In the genomic region with DNA sequence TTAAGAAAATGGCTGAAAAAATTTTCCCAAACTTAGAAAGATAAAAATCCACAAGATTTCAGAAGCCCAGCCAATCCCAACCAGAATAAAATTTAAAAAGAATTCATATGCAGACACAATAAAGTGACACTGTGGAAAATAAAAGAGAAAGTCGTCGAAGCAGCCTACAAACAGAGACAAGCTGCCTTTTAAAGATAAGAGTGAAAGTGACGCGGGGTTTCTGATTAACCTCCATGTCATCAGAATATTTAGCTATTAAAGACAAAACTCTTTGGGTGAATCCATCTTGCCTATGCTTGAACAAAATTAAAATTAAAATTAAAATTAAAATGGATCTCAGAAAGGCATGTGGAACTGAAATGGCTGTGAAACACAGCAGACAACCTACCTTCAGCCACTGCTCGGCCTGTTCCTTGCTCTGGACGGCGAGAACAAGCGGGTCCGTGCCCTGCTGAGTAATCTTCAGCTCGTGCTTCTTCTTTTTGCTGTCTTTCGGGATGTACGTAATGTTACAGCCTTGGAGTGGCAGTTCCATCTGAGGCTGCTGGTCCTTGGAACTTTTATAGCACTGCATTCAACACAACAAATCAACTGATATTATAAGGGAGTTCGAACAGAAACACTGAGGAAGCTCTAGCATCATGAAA, we compare ENCODE assay signal across 14 cellular contexts.
"Had no signal": no experiment of that assay in that cellular context is flagged by ENCODE, and none has a peak within 500 bp of the region (broad histone marks: within the 10 kb centered on the region; RNA-seq: fewer than 3 reads in every experiment).

No MANE protein-coding gene starts in this region.

- H3K27ac Mint-ChIP-seq: activated CD8-positive, alpha-beta T cell treated with anti-CD3 and anti-CD28 coated beads for 36 hours; activated naive CD8-positive, alpha-beta T cell treated with anti-CD3 and anti-CD28 coated beads, Interleukin-2, amount 50 U/mL, for 24 hours; dendritic cell treated with granulocyte-macrophage colony-stimulating factor and Interleukin-4, amounts not matched to agents 40 ng/mL and 50 ng/mL, for 4 days had no signal

- ATAC-seq: activated CD8-positive, alpha-beta T cell treated with anti-CD3 and anti-CD28 coated beads for 36 hours; activated naive CD8-positive, alpha-beta T cell treated with anti-CD3 and anti-CD28 coated beads, Interleukin-2, amount 50 U/mL, for 24 hours; left cardiac atrium; lower lobe of right lung; naive thymus-derived CD8-positive, alpha-beta T cell; stimulated activated naive CD8-positive, alpha-beta T cell treated with anti-CD3 and anti-CD28 coated beads, Interleukin-15, Interleukin-2, amounts not matched to agents 100 U/mL and 50 U/mL, for 24 hours; upper lobe of right lung had no signal

- H3K4me1 Mint-ChIP-seq: activated naive CD8-positive, alpha-beta T cell treated with anti-CD3 and anti-CD28 coated beads, Interleukin-2, amount 50 U/mL, for 24 hours had no signal

- H3K27ac ChIP-seq: lower lobe of right lung, suprapubic skin, upper lobe of right lung had no signal

- H3K27me3 Mint-ChIP-seq: activated CD8-positive, alpha-beta T cell treated with anti-CD3 and anti-CD28 coated beads for 36 hours; activated naive CD8-positive, alpha-beta T cell treated with anti-CD3 and anti-CD28 coated beads, Interleukin-2, amount 50 U/mL, for 24 hours; dendritic cell treated with granulocyte-macrophage colony-stimulating factor and Interleukin-4, amounts not matched to agents 40 ng/mL and 50 ng/mL, for 4 days had no signal

- DNase-seq: activated CD8-positive, alpha-beta memory T cell treated with anti-CD3 and anti-CD28 coated beads, Interleukin-2, amount 50 U/mL, for 48 hours; activated CD8-positive, alpha-beta T cell treated with anti-CD3 and anti-CD28 coated beads for 36 hours; activated naive CD4-positive, alpha-beta T cell treated with Interleukin-2 at 50 U/mL for 16 hours; activated naive CD8-positive, alpha-beta T cell treated with anti-CD3 and anti-CD28 coated beads, Interleukin-2, amount 50 U/mL, for 24 hours; left cardiac atrium; lower lobe of right lung; naive thymus-derived CD8-positive, alpha-beta T cell; occipital lobe; stimulated activated CD4-positive, alpha-beta T cell treated with anti-CD3 and anti-CD28 coated beads, Interleukin-2, amount 100 ng/mL, for 48 hours; stimulated activated CD8-positive, alpha-beta memory T cell treated with anti-CD3 and anti-CD28 coated beads, Interleukin-4, amount 100 ng/mL, for 48 hours; stimulated activated naive CD8-positive, alpha-beta T cell treated with anti-CD3 and anti-CD28 coated beads, Interleukin-15, Interleukin-2, amounts not matched to agents 100 U/mL and 50 U/mL, for 24 hours; upper lobe of right lung had no signal

- H3K9me3 ChIP-seq: lower lobe of right lung, suprapubic skin, upper lobe of right lung had no signal

- H3K4me1 ChIP-seq: upper lobe of right lung had no signal

- H3K4me3 Mint-ChIP-seq: activated CD8-positive, alpha-beta T cell treated with anti-CD3 and anti-CD28 coated beads for 36 hours; activated naive CD8-positive, alpha-beta T cell treated with anti-CD3 and anti-CD28 coated beads, Interleukin-2, amount 50 U/mL, for 24 hours; dendritic cell treated with granulocyte-macrophage colony-stimulating factor and Interleukin-4, amounts not matched to agents 40 ng/mL and 50 ng/mL, for 4 days; naive thymus-derived CD8-positive, alpha-beta T cell had no signal

- H3K9me3 Mint-ChIP-seq: activated CD8-positive, alpha-beta T cell treated with anti-CD3 and anti-CD28 coated beads for 36 hours; activated naive CD8-positive, alpha-beta T cell treated with anti-CD3 and anti-CD28 coated beads, Interleukin-2, amount 50 U/mL, for 24 hours; dendritic cell treated with granulocyte-macrophage colony-stimulating factor and Interleukin-4, amounts not matched to agents 40 ng/mL and 50 ng/mL, for 4 days; naive thymus-derived CD8-positive, alpha-beta T cell had no signal

- H3K27me3 ChIP-seq: suprapubic skin, upper lobe of right lung had no signal

- H3K4me3 ChIP-seq: lower lobe of right lung, suprapubic skin, upper lobe of right lung had no signal
